In the genomic region with DNA sequence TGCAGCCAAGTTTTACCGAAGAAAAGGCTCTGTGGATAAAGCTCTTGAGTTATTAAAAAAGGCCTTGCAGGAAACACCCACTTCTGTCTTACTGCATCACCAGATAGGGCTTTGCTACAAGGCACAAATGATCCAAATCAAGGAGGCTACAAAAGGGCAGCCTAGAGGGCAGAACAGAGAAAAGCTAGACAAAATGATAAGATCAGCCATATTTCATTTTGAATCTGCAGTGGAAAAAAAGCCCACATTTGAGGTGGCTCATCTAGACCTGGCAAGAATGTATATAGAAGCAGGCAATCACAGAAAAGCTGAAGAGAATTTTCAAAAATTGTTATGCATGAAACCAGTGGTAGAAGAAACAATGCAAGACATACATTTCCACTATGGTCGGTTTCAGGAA, we compare ENCODE assay signal across 9 cellular contexts. TPM values are rescaled to one million over a fixed set of nuclear protein-coding genes. Genes with fewer than 3 reads are reported as not detected.
"Had no signal": no experiment of that assay in that cellular context is flagged by ENCODE, and none has a peak within 500 bp of the region (broad histone marks: within the 10 kb centered on the region; RNA-seq: fewer than 3 reads in every experiment).

No MANE protein-coding gene starts in this region.

- H3K4me3 ChIP-seq: GM23338 had no signal

- H3K4me2 ChIP-seq: GM23338 had no signal

- ATAC-seq: GM23338 had no signal

- H2AFZ ChIP-seq: GM23338 had no signal

- H3K4me3 Mint-ChIP-seq: GM23338, H9 had no signal

- FAIRE-seq: H1, H54, HTR-8/SVneo had no signal

- H3K27ac Mint-ChIP-seq: GM23338, H9 had no signal

- DNase-seq: H9, HCEC 1CT, IMR-90, KBM-7 had no signal

- H3K4me1 Mint-ChIP-seq: GM23338 had no signal

RNA-seq across cellular contexts. Expression of gene IFIT1B, which starts 25.2 kb away (rescaled TPM):
- total RNA-seq: GM23338, H1, H9, HT-29, IMR-90 had no signal
- polyA plus RNA-seq: H1, IMR-90 had no signal
